In the genomic region with DNA sequence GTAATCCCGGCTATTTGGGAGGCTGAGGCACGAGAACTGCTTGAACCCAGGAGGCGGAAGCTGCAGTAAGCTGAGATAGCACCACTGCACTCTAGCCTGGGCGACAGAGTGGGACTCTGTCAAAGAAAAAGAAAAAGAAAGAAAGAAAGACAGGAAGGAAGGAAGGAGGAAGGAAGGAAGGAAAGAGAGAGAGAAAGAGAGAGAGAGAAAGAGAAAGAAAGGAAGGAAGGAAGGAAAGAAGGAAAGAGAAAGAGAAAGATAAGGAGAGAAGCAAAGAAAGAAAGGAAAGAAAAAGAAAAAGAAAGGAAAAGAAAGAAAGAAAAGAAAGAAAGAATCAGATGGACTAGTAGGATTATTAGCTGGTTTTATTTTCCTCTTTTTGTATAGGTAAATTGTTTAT, we compare ENCODE assay signal across 27 cellular contexts. TPM values are rescaled to one million over a fixed set of nuclear protein-coding genes. Genes with fewer than 3 reads are reported as not detected.
"Had no signal": no experiment of that assay in that cellular context is flagged by ENCODE, and none has a peak within 500 bp of the region (broad histone marks: within the 10 kb centered on the region; RNA-seq: fewer than 3 reads in every experiment).

No MANE protein-coding gene starts in this region.

- H3K27ac ChIP-seq: KMS-11, PC-9, Peyer's patch, SJCRH30, SK-N-MC had no signal

- H3K4me1 ChIP-seq: Peyer's patch, SJCRH30 had no signal

- H3K9ac ChIP-seq: KMS-11 had no signal

- H2AFZ ChIP-seq: PC-9 had no signal

- DNase-seq: IMR-90; Kasumi-1; MV-4-11; NCI-H1048; NCI-H1105; NCI-H146; NCI-H1694 treated with DMSO at 0.1 percent for 48 hours; NCI-H1930; NCI-H2081; NCI-H2171; NCI-H226; NCI-H446; NCI-H524 treated with DMSO at 0.1 percent for 48 hours; NCI-H69; NCI-H774; NK-92 treated with Interleukin-12 subunit alpha and Interleukin-12 subunit beta, amount 100 ng/mL, for 24 hours; OCI-M1; Peyer's patch; SHP77 treated with DMSO at 0.1 percent for 48 hours; SJCRH30 had no signal

- ATAC-seq: Right ventricle myocardium inferior had no signal

- H3K36me3 ChIP-seq: Peyer's patch, SJCRH30 had no signal

- H3K4me3 ChIP-seq: PC-9, Peyer's patch, SJCRH30, SK-N-MC had no signal

- H3K9me3 ChIP-seq: Peyer's patch, SJCRH30 had no signal

- H3K4me2 ChIP-seq: KMS-11, PC-9 had no signal

RNA-seq across cellular contexts. Expression of gene ZNF541, which starts 22.8 kb away (rescaled TPM):
- total RNA-seq: HT1080, IMR-90, MCF 10A, PC-9, Peyer's patch, RPMI7951, SJCRH30 had no signal
- polyA plus RNA-seq: IMR-90 had no signal
